ENCODE assay signal across 14 cellular contexts in the genomic region with DNA sequence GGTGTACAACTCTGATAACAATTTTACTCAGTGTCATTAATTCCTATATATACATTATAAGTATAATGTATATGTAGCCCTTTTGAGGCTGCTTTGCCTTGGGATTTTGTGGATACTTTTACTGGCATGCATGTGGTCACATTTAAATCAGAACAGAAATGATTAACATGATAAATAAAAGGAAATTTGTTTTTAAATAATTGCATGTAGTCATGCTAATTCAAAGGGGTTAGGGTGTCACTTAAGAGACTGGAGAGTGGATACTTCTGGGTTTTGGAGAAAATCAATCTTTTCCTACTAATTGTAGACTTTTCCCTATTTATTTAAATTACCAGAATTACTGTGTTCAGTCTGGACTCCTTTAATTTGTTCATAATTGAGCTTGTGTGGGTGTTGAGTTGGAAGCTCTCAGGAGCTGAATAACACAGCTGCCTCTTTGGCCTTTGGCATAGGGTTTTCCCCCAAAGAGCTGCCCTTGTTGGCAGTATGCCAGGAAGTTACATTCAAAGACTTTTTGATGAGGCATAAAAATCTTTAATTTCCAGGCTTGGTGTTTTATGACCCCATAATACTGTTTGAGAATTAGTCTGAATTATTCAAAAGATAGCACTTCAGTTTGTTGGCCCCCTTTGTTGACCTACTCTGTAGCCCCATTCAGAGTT.
DNase-seq lines count a peak whose midpoint lies in the region; ATAC-seq and FAIRE-seq lines count a peak whose summit lies in the region.
"Had no signal": no experiment of that assay in that cellular context is flagged by ENCODE, and none has a peak within 500 bp of the region (broad histone marks: within the 10 kb centered on the region; RNA-seq: fewer than 3 reads in every experiment).

No MANE protein-coding gene starts in this region.

- H3K36me3 Mint-ChIP-seq in activated naive CD8-positive, alpha-beta T cell treated with anti-CD3 and anti-CD28 coated beads, Interleukin-2, amount 50 U/mL, for 24 hours (ENCODE audit: low read depth), result no peaks in the 10 kb centered on the region

- no peak overlapping the region for H3K4me3 ChIP-seq in mesodermal cell (ENCODE audit: extremely low read depth, insufficient read depth, low read length, poor library complexity, severe bottlenecking)
- H3K4me3 ChIP-seq: spleen had no signal

- no peak overlapping the region for H3K27ac Mint-ChIP-seq in activated naive CD8-positive, alpha-beta T cell treated with anti-CD3 and anti-CD28 coated beads, Interleukin-2, amount 50 U/mL, for 24 hours

- no peaks in the 10 kb centered on the region for H3K36me3 ChIP-seq in mesodermal cell (ENCODE audit: control insufficient read depth, insufficient read depth, low read length)
- H3K36me3 ChIP-seq: spleen had no signal

- H3K27me3 Mint-ChIP-seq in activated naive CD8-positive, alpha-beta T cell treated with anti-CD3 and anti-CD28 coated beads, Interleukin-2, amount 50 U/mL, for 24 hours, result no peaks in the 10 kb centered on the region

- no peak for FAIRE-seq in frontal cortex (lab: Jason Lieb, UNC)

- peak; percentile 13 to 26 for DNase-seq in activated CD4-positive, alpha-beta T cell treated with anti-CD3 and anti-CD28 coated beads for 4 hours
- no peak for DNase-seq in activated CD4-positive, alpha-beta T cell treated with anti-CD3 and anti-CD28 coated beads, Interleukin-2, amount 50 U/mL, for 48 hours
- peak; percentile 9 for DNase-seq in HCEC 1CT
- DNase-seq in activated naive CD8-positive, alpha-beta T cell treated with anti-CD3 and anti-CD28 coated beads, Interleukin-2, amount 50 U/mL, for 24 hours, result peak; percentile 12
- DNase-seq in cerebellum (ENCODE audit: low spot score), result no peak
- DNase-seq in frontal cortex (ENCODE audit: low spot score in 2 of 2), result no peak
- DNase-seq: DND-41, kidney, NCI-H510A, SHP77, spleen had no signal

- ATAC-seq in activated naive CD8-positive, alpha-beta T cell treated with anti-CD3 and anti-CD28 coated beads, Interleukin-2, amount 50 U/mL, for 24 hours, result peak; percentile 73
- ATAC-seq in HG03354 (IDR thresholded peaks at IDR 0.05; ENCODE audit: poor library complexity, severe bottlenecking, unreplicated experiment), result no peak

- H3K4me1 ChIP-seq in mesodermal cell (ENCODE audit: control insufficient read depth, insufficient read depth, low read length, poor library complexity, severe bottlenecking), result peaks cover 6% of the 10 kb centered on the region

- H3K4me1 Mint-ChIP-seq in activated naive CD8-positive, alpha-beta T cell treated with anti-CD3 and anti-CD28 coated beads, Interleukin-2, amount 50 U/mL, for 24 hours, result peaks cover 12% of the 10 kb centered on the region

- H3K9me3 ChIP-seq in mesodermal cell (ENCODE audit: control insufficient read depth, low read length), result no peaks in the 10 kb centered on the region
- H3K9me3 ChIP-seq: spleen had no signal

- H3K4me3 Mint-ChIP-seq in activated naive CD8-positive, alpha-beta T cell treated with anti-CD3 and anti-CD28 coated beads, Interleukin-2, amount 50 U/mL, for 24 hours, result no peak overlapping the region
- H3K4me3 Mint-ChIP-seq: neural crest cell had no signal

- H3K27ac ChIP-seq in mesodermal cell (ENCODE audit: low read depth, low read length, severe bottlenecking), result peak overlapping the region; percentile 18

- H3K9me3 Mint-ChIP-seq in activated naive CD8-positive, alpha-beta T cell treated with anti-CD3 and anti-CD28 coated beads, Interleukin-2, amount 50 U/mL, for 24 hours, result no peaks in the 10 kb centered on the region
- H3K9me3 Mint-ChIP-seq: neural crest cell had no signal

Comparison
In these comparisons a context has a peak if more than half of its experiments do, and no peak if none do; other contexts are left out.
1. DNase-seq: peak in activated CD4-positive, alpha-beta T cell treated with anti-CD3 and anti-CD28 coated beads for 4 hours (2 of 2), HCEC 1CT (single experiment) and activated naive CD8-positive, alpha-beta T cell treated with anti-CD3 and anti-CD28 coated beads, Interleukin-2, amount 50 U/mL, for 24 hours (single experiment); none in activated CD4-positive, alpha-beta T cell treated with anti-CD3 and anti-CD28 coated beads, Interleukin-2, amount 50 U/mL, for 48 hours (0 of 2), cerebellum (single experiment) and frontal cortex (0 of 2).